Comparison of ENCODE assay signal across 21 cellular contexts in genomic region chr3:152910966-152911365, GRCh38.
DNase-seq lines count a peak whose midpoint lies in the region; ATAC-seq and TF ChIP-seq lines count a peak whose summit lies in the region.
"Had no signal": no experiment of that assay in that cellular context is flagged by ENCODE, and none has a peak within 500 bp of the region (broad histone marks: within the 10 kb centered on the region; RNA-seq: fewer than 3 reads in every experiment).

No MANE protein-coding gene starts in this region.

- H3K4me3 ChIP-seq in prostate gland, result no peak overlapping the region
- no peak overlapping the region for H3K4me3 ChIP-seq in naive thymus-derived CD4-positive, alpha-beta T cell (ENCODE audit: low read length)
- H3K4me3 ChIP-seq: GM23248, PC-9 had no signal

- peak; percentile 67 for DNase-seq in NCI-H1105 treated with DMSO at 0.1 percent for 48 hours (lab: John Stamatoyannopoulos, UW)
- peak; percentile 50 for DNase-seq in epithelial cell of prostate (ENCODE audit: low read depth, low spot score)
- DNase-seq in prostate gland (ENCODE audit: low spot score), result peak; percentile 53
- DNase-seq in left lobe of liver (ENCODE audit: low spot score), result no peak
- DNase-seq in activated naive CD4-positive, alpha-beta T cell (lab: John Stamatoyannopoulos, UW), result no peak
- no peak for DNase-seq in naive thymus-derived CD4-positive, alpha-beta T cell
- DNase-seq: C1 segment of cervical spinal cord; CD4-positive, alpha-beta memory T cell; COR-L47; GM23248; H7; MM.1S; NCI-H1417 treated with DMSO at 0.1 percent for 48 hours; NCI-H1694 treated with DMSO at 0.1 percent for 48 hours; NCI-H2081; NCI-H446; NCI-H774; PC-9; SHP77 had no signal

- no peak for TF ChIP-seq CTCF in prostate gland (IDR thresholded peaks at IDR 0.05)

- no peak overlapping the region for H3K27ac Mint-ChIP-seq in naive thymus-derived CD4-positive, alpha-beta T cell
- H3K27ac Mint-ChIP-seq: CD4-positive, alpha-beta memory T cell had no signal

- intact Hi-C loops in prostate gland (cut with DNase I), result no loop called here
- intact Hi-C loops in naive thymus-derived CD4-positive, alpha-beta T cell (cut with micrococcal nuclease), result no loop called here

- POLR2A ChIA-PET in naive thymus-derived CD4-positive, alpha-beta T cell (lab: Charles Lee), result interaction anchor here (0.7 kb wide), 1 partner anchor 913 kb away, joined by 3 read pairs; no protein-coding TSS in a partner anchor

- H3K4me1 ChIP-seq in prostate gland (replicated peaks), result no peaks in the 10 kb centered on the region
- H3K4me1 ChIP-seq in naive thymus-derived CD4-positive, alpha-beta T cell (ENCODE audit: control insufficient read depth in 2 of 2, insufficient read depth in 2 of 2, low read length in 2 of 2), result no peaks in the 10 kb centered on the region

- TF ChIP-seq POLR2A in prostate gland (IDR thresholded peaks at IDR 0.05), result no peak

- 22% methylated on average over 1 of the region's 1 CpG for WGBS in prostate gland

- peaks cover 0 to 5% (median 0%) of the 10 kb centered on the region in 5 donors for H3K27me3 Mint-ChIP-seq in naive thymus-derived CD4-positive, alpha-beta T cell

- H3K27ac ChIP-seq in epithelial cell of prostate (peak overlapping the region; percentile 23), prostate gland (no peak overlapping the region)
- H3K27ac ChIP-seq in naive thymus-derived CD4-positive, alpha-beta T cell (ENCODE audit: low read depth, low read length), result no peak overlapping the region
- H3K27ac ChIP-seq: GM23248, KMS-11, PC-9 had no signal

- CTCF ChIA-PET in naive thymus-derived CD4-positive, alpha-beta T cell (lab: Charles Lee), result no interaction called here

- H3K9me3 Mint-ChIP-seq in naive thymus-derived CD4-positive, alpha-beta T cell, result peaks cover 0 to 3% (median 0%) of the 10 kb centered on the region in 11 donors

- no peaks in the 10 kb centered on the region for H3K27me3 ChIP-seq in prostate gland (replicated peaks; ENCODE audit: insufficient read depth)
- no peaks in the 10 kb centered on the region for H3K27me3 ChIP-seq in naive thymus-derived CD4-positive, alpha-beta T cell (ENCODE audit: control insufficient read depth in 2 of 2, insufficient read depth in 2 of 2, low read length in 2 of 2)

- no peaks in the 10 kb centered on the region for H3K9me3 ChIP-seq in prostate gland
- H3K9me3 ChIP-seq in naive thymus-derived CD4-positive, alpha-beta T cell (ENCODE audit: control insufficient read depth in 2 of 3, low read length in 3 of 3), result no peaks in the 10 kb centered on the region

- H3K36me3 Mint-ChIP-seq in naive thymus-derived CD4-positive, alpha-beta T cell, result peaks cover 0 to 3% (median 0%) of the 10 kb centered on the region in 5 donors
- H3K36me3 Mint-ChIP-seq: CD4-positive, alpha-beta memory T cell had no signal

- no peaks in the 10 kb centered on the region for H3K36me3 ChIP-seq in prostate gland
- no peaks in the 10 kb centered on the region for H3K36me3 ChIP-seq in naive thymus-derived CD4-positive, alpha-beta T cell (ENCODE audit: control insufficient read depth in 2 of 3, insufficient read depth in 3 of 3, low read length in 3 of 3)

- H3K4me3 Mint-ChIP-seq in naive thymus-derived CD4-positive, alpha-beta T cell, result no peak overlapping the region
- H3K4me3 Mint-ChIP-seq: CD4-positive, alpha-beta memory T cell had no signal

- peak; percentile 43 for ATAC-seq in HG02885 (IDR thresholded peaks at IDR 0.05; ENCODE audit: poor library complexity, unreplicated experiment)
- no peak for ATAC-seq in left lobe of liver
- no peak for ATAC-seq in naive thymus-derived CD4-positive, alpha-beta T cell

- no peaks in the 10 kb centered on the region for H3K4me1 Mint-ChIP-seq in naive thymus-derived CD4-positive, alpha-beta T cell
- H3K4me1 Mint-ChIP-seq: CD4-positive, alpha-beta memory T cell had no signal

Comparison
In these comparisons a context has a peak if more than half of its experiments do, and no peak if none do; other contexts are left out.
1. DNase-seq: peak in NCI-H1105 treated with DMSO at 0.1 percent for 48 hours (single experiment), epithelial cell of prostate (single experiment) and prostate gland (single experiment); none in left lobe of liver (single experiment), activated naive CD4-positive, alpha-beta T cell (0 of 4) and naive thymus-derived CD4-positive, alpha-beta T cell (0 of 9).